Comparison of ENCODE assay signal across 1 cellular context in the genomic region with DNA sequence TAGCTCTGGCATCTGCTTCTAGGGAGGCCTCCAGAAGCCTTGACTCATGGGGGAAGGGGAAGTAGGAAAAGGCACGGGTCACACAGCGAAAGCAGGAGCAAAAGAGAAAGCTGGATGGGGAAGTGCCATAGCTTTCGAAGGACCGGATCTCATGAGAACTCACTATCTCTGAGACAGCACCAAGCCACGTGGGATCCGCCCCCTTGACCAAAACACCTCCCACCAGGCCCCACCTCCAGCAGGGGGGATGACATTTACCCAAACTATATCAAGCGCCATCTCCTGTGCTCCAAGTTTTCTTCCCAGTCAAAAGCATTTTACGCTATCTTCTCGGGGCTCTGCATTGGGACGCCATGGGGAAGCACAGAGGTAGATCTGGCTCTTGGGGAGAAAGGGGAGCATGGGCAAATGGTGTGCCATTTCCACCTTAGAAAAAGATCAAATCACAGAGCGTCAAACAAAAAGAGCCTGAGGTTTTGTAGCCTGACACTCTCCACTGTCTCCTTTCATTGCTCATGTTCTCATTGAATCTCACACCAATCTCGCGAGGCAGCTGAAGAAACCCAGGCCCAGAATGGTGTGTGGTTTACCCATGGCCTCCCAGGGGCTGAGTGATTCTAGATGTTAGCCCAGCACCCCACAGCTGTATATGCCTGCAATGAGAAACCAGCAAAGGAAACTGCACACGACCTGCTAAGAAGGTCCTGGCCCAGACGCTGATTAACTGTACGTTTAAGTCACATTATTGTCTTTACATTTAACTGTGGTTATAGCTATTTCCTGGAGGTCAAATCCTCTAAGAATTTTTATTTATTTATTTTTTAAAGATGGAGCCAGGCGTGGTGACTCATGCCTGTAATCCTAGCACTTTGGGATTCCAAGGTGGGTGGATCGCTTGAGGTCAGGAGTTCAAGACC.
TF ChIP-seq lines count a peak whose summit lies in the region.

No MANE protein-coding gene starts in this region.

TF ChIP-seq in H1, 55 proteins besides CTCF, POLR2A, EP300 and RAD21:
- TF ChIP-seq CEBPB (IDR thresholded peaks at IDR 0.05; ENCODE audit: low read depth, low read length) = no peak
- no peak for TF ChIP-seq SP1 (IDR thresholded peaks at IDR 0.05; ENCODE audit: low read depth, low read length)
- TF ChIP-seq, protein P1, sequence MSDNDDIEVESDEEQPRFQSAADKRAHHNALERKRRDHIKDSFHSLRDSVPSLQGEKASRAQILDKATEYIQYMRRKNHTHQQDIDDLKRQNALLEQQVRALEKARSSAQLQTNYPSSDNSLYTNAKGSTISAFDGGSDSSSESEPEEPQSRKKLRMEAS (IDR thresholded peaks at IDR 0.05) = peak; percentile 31; the same call in 1 of the 2 replicates
- no peak for TF ChIP-seq HDAC6 (IDR thresholded peaks at IDR 0.05; ENCODE audit: low read depth, low read length)
